Comparison of ENCODE assay signal across 8 cellular contexts in genomic region chr5:177133119-177133844, GRCh38. TPM values are rescaled to one million over a fixed set of nuclear protein-coding genes. Genes with fewer than 3 reads are reported as not detected.
DNase-seq lines count a peak whose midpoint lies in the region; ATAC-seq and TF ChIP-seq lines count a peak whose summit lies in the region.

TSS of gene NSD1 (plus strand) at chr5:177133773. CDS start at chr5:177135104, 1,331 bp downstream.

- peaks cover 8% of the 10 kb centered on the region for H3K36me3 Mint-ChIP-seq in CD4-positive, CD25-positive, alpha-beta regulatory T cell

- H3K9me3 Mint-ChIP-seq in CD4-positive, CD25-positive, alpha-beta regulatory T cell = no peaks in the 10 kb centered on the region

- H3K27me3 ChIP-seq in CD4-positive, CD25-positive, alpha-beta regulatory T cell (ENCODE audit: control insufficient read depth, insufficient read depth, low read length) = no peaks in the 10 kb centered on the region
- peaks cover 2% of the 10 kb centered on the region for H3K27me3 ChIP-seq in neuron (ENCODE audit: insufficient read depth, low read length)
- no peaks in the 10 kb centered on the region for H3K27me3 ChIP-seq in stomach smooth muscle (ENCODE audit: control insufficient read depth in 1 of 2, insufficient read depth in 2 of 2, low read length in 2 of 2)

- H2AFZ ChIP-seq in neuron (ENCODE audit: low read depth, low read length) = peak within 1 kb of the TSS; percentile 55

- H3K9ac ChIP-seq in stomach smooth muscle (ENCODE audit: low read length in 2 of 2) = peak within 1 kb of the TSS; percentile 55 to 83

- H3K27ac ChIP-seq in CD4-positive, CD25-positive, alpha-beta regulatory T cell (ENCODE audit: insufficient read depth, low read length, poor library complexity, severe bottlenecking) = peak within 1 kb of the TSS; percentile 81
- peak within 1 kb of the TSS; percentile 91 for H3K27ac ChIP-seq in stomach smooth muscle (ENCODE audit: low read length)

- peak within 1 kb of the TSS; percentile 87 to 96 (median 92) for H3K4me3 Mint-ChIP-seq in CD4-positive, CD25-positive, alpha-beta regulatory T cell

- peaks cover 11% of the 10 kb centered on the region for H3K36me3 ChIP-seq in CD4-positive, CD25-positive, alpha-beta regulatory T cell (ENCODE audit: control insufficient read depth, insufficient read depth, low read length)
- H3K36me3 ChIP-seq in neuron (ENCODE audit: insufficient read depth, low read length) = no peaks in the 10 kb centered on the region
- peaks cover 9% of the 10 kb centered on the region in 2 donors for H3K36me3 ChIP-seq in stomach smooth muscle (ENCODE audit: control insufficient read depth in 2 of 2, insufficient read depth in 2 of 2, low read length in 2 of 2)

- H3K4me1 ChIP-seq in CD4-positive, CD25-positive, alpha-beta regulatory T cell (ENCODE audit: control insufficient read depth, insufficient read depth, low read length, poor library complexity, severe bottlenecking) = peaks cover 55% of the 10 kb centered on the region
- H3K4me1 ChIP-seq in neuron (ENCODE audit: insufficient read depth, low read length) (no peaks in the 10 kb centered on the region), stomach smooth muscle (ENCODE audit: control insufficient read depth, insufficient read depth, low read length) (peaks cover 37% of the 10 kb centered on the region)

- TF ChIP-seq CTCF in foreskin fibroblast (IDR thresholded peaks at IDR 0.05; ENCODE audit: low read depth, low read length) = no peak

- H3K4me1 Mint-ChIP-seq in CD4-positive, CD25-positive, alpha-beta regulatory T cell = peaks cover 30 to 69% (median 41%) of the 10 kb centered on the region in 4 donors

- H3K4me3 ChIP-seq in CD4-positive, CD25-positive, alpha-beta regulatory T cell (ENCODE audit: low read depth, low read length) = peak within 1 kb of the TSS; percentile 69
- peak within 1 kb of the TSS; percentile 52 to 62 for H3K4me3 ChIP-seq in foreskin fibroblast (ENCODE audit: low read depth in 1 of 2, low read length in 2 of 2)
- H3K4me3 ChIP-seq in neuron (ENCODE audit: low read length) = no peak within 1 kb of the TSS
- peak within 1 kb of the TSS; percentile 58 to 76 for H3K4me3 ChIP-seq in stomach smooth muscle (ENCODE audit: low read length in 2 of 2)

- H3K9me3 ChIP-seq in CD4-positive, CD25-positive, alpha-beta regulatory T cell (ENCODE audit: control insufficient read depth in 2 of 2, low read length in 2 of 2) = no peaks in the 10 kb centered on the region
- H3K9me3 ChIP-seq in neuron (ENCODE audit: low read length) (no peaks in the 10 kb centered on the region), stomach smooth muscle (ENCODE audit: control insufficient read depth in 2 of 2, low read length in 2 of 2) (no peaks in the 10 kb centered on the region)

- peak; percentile 74 to 75 for ATAC-seq in CD4-positive, CD25-positive, alpha-beta regulatory T cell (ENCODE audit: low read depth in 2 of 2)
- ATAC-seq in GM19372 (IDR thresholded peaks at IDR 0.05; ENCODE audit: low read depth, unreplicated experiment) = peak; percentile 65
- ATAC-seq in HG03558 (IDR thresholded peaks at IDR 0.05; ENCODE audit: extremely low read depth, unreplicated experiment) = peak; percentile 32

- H3K27me3 Mint-ChIP-seq in CD4-positive, CD25-positive, alpha-beta regulatory T cell = peaks cover 4% of the 10 kb centered on the region

- DNase-seq in CD4-positive, CD25-positive, alpha-beta regulatory T cell = peak; percentile 82 to 94 (median 91)
- DNase-seq in RPMI8226 = peak; percentile 91
- peak; percentile 83 for DNase-seq in activated gamma-delta T cell (lab: John Stamatoyannopoulos, UW)
- peak; percentile 83 to 94 for DNase-seq in foreskin fibroblast

- H3K27ac Mint-ChIP-seq in CD4-positive, CD25-positive, alpha-beta regulatory T cell = peak within 1 kb of the TSS; percentile 84 to 88 (median 84)

RNA-seq across cellular contexts. Expression of gene NSD1, which starts in this region (rescaled TPM):
- 125 TPM for total RNA-seq in CD4-positive, CD25-positive, alpha-beta regulatory T cell
- 10 to 100 TPM; 25.9 to 48.6 (median 37.3) TPM for polyA plus RNA-seq in CD4-positive, CD25-positive, alpha-beta regulatory T cell
